ENCODE assay signal across 9 cellular contexts in genomic region chr11:32332990-32333334, GRCh38.
DNase-seq lines count a peak whose midpoint lies in the region; ATAC-seq and TF ChIP-seq lines count a peak whose summit lies in the region.
"Had no signal": no experiment of that assay in that cellular context is flagged by ENCODE, and none has a peak within 500 bp of the region (broad histone marks: within the 10 kb centered on the region; RNA-seq: fewer than 3 reads in every experiment).

No MANE protein-coding gene starts in this region.

- no peaks in the 10 kb centered on the region for H3K27me3 ChIP-seq in BLaER1
- no peaks in the 10 kb centered on the region for H3K27me3 ChIP-seq in PC-3 (ENCODE audit: low read length)
- peaks cover 9% of the 10 kb centered on the region for H3K27me3 ChIP-seq in osteoblast (ENCODE audit: insufficient read depth, low read length)

- H3K4me1 ChIP-seq in BLaER1: peaks cover 11% of the 10 kb centered on the region
- H3K4me1 ChIP-seq in PC-3 (ENCODE audit: insufficient read depth, low read length): peaks cover 5% of the 10 kb centered on the region; the same call in 1 of the 2 replicates
- peaks cover 6% of the 10 kb centered on the region for H3K4me1 ChIP-seq in osteoblast (ENCODE audit: insufficient read depth, low read length)

- no TSS peak for BruUV-seq in PC-3 (replicated peaks; lab: Mats Ljungman, UMichigan)

- H4K20me1 ChIP-seq in BLaER1 (no peaks in the 10 kb centered on the region), PC-3 (ENCODE audit: low read length) (no peaks in the 10 kb centered on the region), osteoblast (ENCODE audit: insufficient read depth, low read length) (no peaks in the 10 kb centered on the region)

- CTCF ChIA-PET in PC-3 (lab: Charles Lee): interaction anchor here (1.0 kb wide), 1 partner anchor 10 kb away, joined by 4 read pairs; no protein-coding TSS in a partner anchor

- no peaks in the 10 kb centered on the region for H3K36me3 ChIP-seq in BLaER1
- H3K36me3 ChIP-seq in PC-3 (ENCODE audit: low read depth, low read length): no peaks in the 10 kb centered on the region
- H3K36me3 ChIP-seq in osteoblast (ENCODE audit: insufficient read depth, low read length): no peaks in the 10 kb centered on the region

- no peak for TF ChIP-seq CTCF in PC-3 (conservative IDR thresholded peaks at IDR 0.05; ENCODE audit: low read depth, low read length)
- TF ChIP-seq CTCF in epithelial cell of esophagus (IDR thresholded peaks at IDR 0.05; ENCODE audit: insufficient read depth, low read depth, low read length, missing control alignments): no peak
- no peak for TF ChIP-seq CTCF in osteoblast (IDR thresholded peaks at IDR 0.05; ENCODE audit: extremely low read depth, low read depth, low read length)

- DNase-seq in PC-3: no peak
- DNase-seq in epithelial cell of esophagus (ENCODE audit: low read depth): no peak
- no peak for DNase-seq in osteoblast (ENCODE audit: insufficient read length, low spot score, missing footprints)
- DNase-seq in NCI-H1694 (lab: John Stamatoyannopoulos, UW): no peak
- DNase-seq in NCI-H446 (lab: John Stamatoyannopoulos, UW): no peak
- no peak for DNase-seq in activated gamma-delta T cell (lab: John Stamatoyannopoulos, UW)
- no peak for DNase-seq in EL
- DNase-seq: GF-D8 had no signal

- H3F3A ChIP-seq in PC-3 (ENCODE audit: low read length, unreplicated experiment): no peaks in the 10 kb centered on the region

- no peaks in the 10 kb centered on the region for H3K9me2 ChIP-seq in PC-3 (replicated peaks; ENCODE audit: low read length)

- intact Hi-C loops in PC-3 (cut with micrococcal nuclease): no loop called here

- ATAC-seq in PC-3: peak; percentile 58

- no peak overlapping the region for H3K27ac ChIP-seq in BLaER1
- no peak overlapping the region for H3K27ac ChIP-seq in PC-3 (ENCODE audit: low read length)
- no peak overlapping the region for H3K27ac ChIP-seq in osteoblast (ENCODE audit: low read depth, low read length)

- no peak overlapping the region for H3K9ac ChIP-seq in BLaER1
- H3K9ac ChIP-seq in PC-3 (ENCODE audit: low read length): no peak overlapping the region

- H3K79me2 ChIP-seq in PC-3 (ENCODE audit: low read length) (no peaks in the 10 kb centered on the region), osteoblast (ENCODE audit: insufficient read depth, low read length) (no peaks in the 10 kb centered on the region)

- H2AFZ ChIP-seq in PC-3 (ENCODE audit: low read length): peak overlapping the region; percentile 66
- H2AFZ ChIP-seq in osteoblast (ENCODE audit: low read length): peak overlapping the region; percentile 96

- H3K4me3 ChIP-seq in BLaER1 (peak overlapping the region; percentile 67), PC-3 (ENCODE audit: low read length) (peak overlapping the region; percentile 57), epithelial cell of esophagus (ENCODE audit: low read length) (peak overlapping the region; percentile 38), osteoblast (ENCODE audit: insufficient read depth, low read length) (peak overlapping the region; percentile 68)

- H3K4me2 ChIP-seq in BLaER1: peak overlapping the region; percentile 82
- peak overlapping the region; percentile 79 for H3K4me2 ChIP-seq in PC-3 (ENCODE audit: low read length)
- peak overlapping the region; percentile 89 for H3K4me2 ChIP-seq in osteoblast (ENCODE audit: insufficient read depth, low read length)

- POLR2A ChIA-PET in PC-3 (lab: Charles Lee; ENCODE audit: unreplicated experiment): no interaction called here

- H3K9me3 ChIP-seq in BLaER1 (peaks cover 28% of the 10 kb centered on the region), PC-3 (ENCODE audit: low read length) (no peaks in the 10 kb centered on the region), osteoblast (ENCODE audit: low read depth, low read length) (no peaks in the 10 kb centered on the region)
